13 cellular contexts compared by ENCODE assay signal in genomic region chr9:124283232-124283814, GRCh38. TPM values are rescaled to one million over a fixed set of nuclear protein-coding genes. Genes with fewer than 3 reads are reported as not detected.
DNase-seq lines count a peak whose midpoint lies in the region; ATAC-seq, FAIRE-seq and TF ChIP-seq lines count a peak whose summit lies in the region.
"Had no signal": no experiment of that assay in that cellular context is flagged by ENCODE, and none has a peak within 500 bp of the region (broad histone marks: within the 10 kb centered on the region; RNA-seq: fewer than 3 reads in every experiment).

No MANE protein-coding gene starts in this region.

- H3K4me3 ChIP-seq in Panc1 (ENCODE audit: low read depth in 2 of 2, low read length in 2 of 2) (no peak overlapping the region), endothelial cell of umbilical vein (replicated peaks in 1 of 3; ENCODE audit: insufficient read depth in 1 of 3, low read depth in 1 of 3, low read length in 3 of 3) (no peak overlapping the region), thyroid gland (replicated peaks in 1 of 3) (no peak overlapping the region)
- H3K4me3 ChIP-seq: mucosa of descending colon had no signal

- H3K36me3 ChIP-seq in Panc1 (ENCODE audit: control insufficient read depth, insufficient read depth, low read length) (no peaks in the 10 kb centered on the region), endothelial cell of umbilical vein (ENCODE audit: control insufficient read depth in 2 of 2, extremely low read depth in 1 of 2, insufficient read depth in 2 of 2, low read length in 2 of 2) (no peaks in the 10 kb centered on the region), thyroid gland (no peaks in the 10 kb centered on the region)

- no peaks in the 10 kb centered on the region for H4K20me1 ChIP-seq in endothelial cell of umbilical vein (replicated peaks; ENCODE audit: control insufficient read depth, extremely low read depth, insufficient read depth, low read length)

- intact Hi-C loops in Panc1 (cut with micrococcal nuclease; ENCODE audit: unreplicated experiment) = no loop called here
- intact Hi-C loops in endothelial cell of umbilical vein (cut with micrococcal nuclease) = no loop called here
- intact Hi-C loops in thyroid gland (cut with DNase I) = no loop called here

- no peak overlapping the region for H2AFZ ChIP-seq in endothelial cell of umbilical vein (ENCODE audit: low read depth, low read length)

- H3K4me1 Mint-ChIP-seq in nephron progenitor cell = peaks cover 53% of the 10 kb centered on the region

- no peak for TF ChIP-seq POLR2A in endothelial cell of umbilical vein (IDR thresholded peaks at IDR 0.05; ENCODE audit: low read depth, low read length)
- TF ChIP-seq POLR2A in thyroid gland (IDR thresholded peaks at IDR 0.05) = no peak

- H3K27ac ChIP-seq in Panc1 (ENCODE audit: low read length) (peak overlapping the region; percentile 94), endothelial cell of umbilical vein (ENCODE audit: insufficient read depth, low read depth, low read length) (peak overlapping the region; percentile 92), thyroid gland (peak overlapping the region in 2 of 3 donors; percentile 10 to 62)
- H3K27ac ChIP-seq: KMS-11 had no signal

- no peak for TF ChIP-seq CTCF in Panc1 (IDR thresholded peaks at IDR 0.05)
- no peak for TF ChIP-seq CTCF in endothelial cell of umbilical vein (IDR thresholded peaks at IDR 0.05; ENCODE audit: extremely low read depth in 1 of 2, insufficient read depth in 1 of 2, low read depth in 1 of 2, low read length in 2 of 2)
- TF ChIP-seq CTCF in nephron progenitor cell (IDR thresholded peaks at IDR 0.05) = no peak
- no peak for TF ChIP-seq CTCF in thyroid gland (IDR thresholded peaks at IDR 0.05)

- CTCF ChIA-PET in Panc1 (lab: Charles Lee) = no interaction called here
- CTCF ChIA-PET in endothelial cell of umbilical vein (lab: Charles Lee) = interaction anchor here (1.0 kb wide), 1 partner anchor 157 kb away, joined by 3 read pairs; no protein-coding TSS in a partner anchor

- H3K79me2 ChIP-seq in endothelial cell of umbilical vein (ENCODE audit: control insufficient read depth, insufficient read depth, low read length) = peaks cover 80% of the 10 kb centered on the region

- dilution Hi-C loops in endothelial cell of umbilical vein (cut with MboI; ENCODE audit: extremely low pct_ligation_motif_present, low sequenced_read_pairs) = no loop called here

- H3K4me2 ChIP-seq in endothelial cell of umbilical vein (ENCODE audit: insufficient read depth, low read length) = no peak overlapping the region
- H3K4me2 ChIP-seq: KMS-11 had no signal

- H3K36me3 Mint-ChIP-seq in nephron progenitor cell (ENCODE audit: low read depth) = peaks cover 10% of the 10 kb centered on the region

- peaks cover 5% of the 10 kb centered on the region for H3K9me3 Mint-ChIP-seq in nephron progenitor cell

- no peaks in the 10 kb centered on the region for H3K27me3 ChIP-seq in Panc1 (ENCODE audit: control insufficient read depth, insufficient read depth, low read length)
- no peaks in the 10 kb centered on the region for H3K27me3 ChIP-seq in endothelial cell of umbilical vein (ENCODE audit: control insufficient read depth in 2 of 2, insufficient read depth in 2 of 2, low read length in 2 of 2)
- H3K27me3 ChIP-seq in thyroid gland = no peaks in the 10 kb centered on the region

- H3K27ac Mint-ChIP-seq in nephron progenitor cell = peak overlapping the region; percentile 61

- no peak overlapping the region for H3K9ac ChIP-seq in endothelial cell of umbilical vein (replicated peaks; ENCODE audit: extremely low read depth, insufficient read depth, low read length)
- H3K9ac ChIP-seq: KMS-11 had no signal

- ATAC-seq in Panc1 = no peak

- H3K4me1 ChIP-seq in Panc1 (ENCODE audit: control insufficient read depth, insufficient read depth, low read length) = peaks cover 90% of the 10 kb centered on the region
- peaks cover 78% of the 10 kb centered on the region for H3K4me1 ChIP-seq in endothelial cell of umbilical vein (ENCODE audit: control insufficient read depth, extremely low read depth, insufficient read depth, low read length)
- H3K4me1 ChIP-seq in thyroid gland = peaks cover 20 to 65% of the 10 kb centered on the region in 2 donors

- 86 to 88% methylated on average over 15 of the region's 15 CpGs for WGBS in thyroid gland, 2 donors

- no peaks in the 10 kb centered on the region for H3K9me3 ChIP-seq in Panc1 (ENCODE audit: control insufficient read depth, insufficient read depth, low read depth, low read length)
- no peaks in the 10 kb centered on the region for H3K9me3 ChIP-seq in endothelial cell of umbilical vein (replicated peaks; ENCODE audit: control insufficient read depth, insufficient read depth, low read length)
- no peaks in the 10 kb centered on the region for H3K9me3 ChIP-seq in thyroid gland
- H3K9me3 ChIP-seq: mucosa of descending colon had no signal

- DNase-seq in Panc1 (ENCODE audit: low read depth, low spot score) = no peak
- DNase-seq in endothelial cell of umbilical vein (ENCODE audit: low read depth, low spot score) = no peak
- no peak for DNase-seq in nephron progenitor cell
- DNase-seq in thyroid gland = no peak
- DNase-seq in HuH-7.5 (ENCODE audit: low spot score) = no peak
- DNase-seq in HK-2 (ENCODE audit: unreplicated experiment) = no peak
- DNase-seq in COLO829 (ENCODE audit: low spot score) = no peak
- no peak for DNase-seq in NCI-H446 treated with DMSO at 0.1 percent for 48 hours (lab: John Stamatoyannopoulos, UW)
- DNase-seq: GOT3, NCI-H2029 treated with DMSO at 0.1 percent for 48 hours had no signal

- H3K27me3 Mint-ChIP-seq in nephron progenitor cell (ENCODE audit: low read depth, poor library complexity) = peaks cover 2% of the 10 kb centered on the region

- BruUV-seq in Panc1 (replicated peaks; lab: Mats Ljungman, UMichigan) (no TSS peak), endothelial cell of umbilical vein (replicated peaks; lab: Mats Ljungman, UMichigan) (no TSS peak)

- no peak overlapping the region for H3K4me3 Mint-ChIP-seq in nephron progenitor cell

- FAIRE-seq in endothelial cell of umbilical vein (lab: Jason Lieb, UNC) = no peak
- FAIRE-seq: D721Med had no signal

- H3K9me1 ChIP-seq in endothelial cell of umbilical vein (replicated peaks; ENCODE audit: control insufficient read depth, extremely low read depth, insufficient read depth, low read length) = no peaks in the 10 kb centered on the region

- in situ Hi-C loops in Panc1 (cut with HindIII; ENCODE audit: low pct_unique_long_range_greater_than_20kb, low sequenced_read_pairs) = no loop called here

- POLR2A ChIA-PET in Panc1 (lab: Charles Lee) = no interaction called here
- POLR2A ChIA-PET in endothelial cell of umbilical vein (lab: Charles Lee) = no interaction called here

TF ChIP-seq in endothelial cell of umbilical vein, 7 proteins besides CTCF, POLR2A, EP300 and RAD21:
- no peak for TF ChIP-seq EZH2 (IDR thresholded peaks at IDR 0.05; ENCODE audit: borderline replicate concordance, low read depth, low read length, severe bottlenecking)
- no peak for TF ChIP-seq MYC (IDR thresholded peaks at IDR 0.05; ENCODE audit: low read depth, low read length)
- TF ChIP-seq GATA2 (IDR thresholded peaks at IDR 0.05; ENCODE audit: insufficient read depth, insufficient read length, low read depth, low read length) = no peak

RNA-seq across cellular contexts. Expression of gene NEK6, which starts 25.6 kb away (rescaled TPM):
- total RNA-seq in Panc1 (2021; ENCODE audit: unreplicated experiment) (56.3 TPM), endothelial cell of umbilical vein (65.9 and 67.1 TPM in 2 replicates), thyroid gland (10 to 100 TPM; 10.7 to 12.8 (median 11.0) TPM)
- 74.0 TPM for polyA plus RNA-seq in Panc1 (2012; ENCODE audit: insufficient read length)
- 64.3 and 96.1 TPM in 2 replicates for polyA plus RNA-seq in endothelial cell of umbilical vein
- polyA plus RNA-seq in endothelial cell of umbilical vein (2011; cell fraction: cytosol; rRNA removed) = 77.1 and 88.2 TPM in 2 replicates
- polyA plus RNA-seq in endothelial cell of umbilical vein (2011; cell fraction: nucleus; rRNA removed) = 79.5 and 84.6 TPM in 2 replicates
- polyA plus RNA-seq in endothelial cell of umbilical vein (2012) = 62.6 and 78.9 TPM in 2 replicates
- polyA minus RNA-seq in endothelial cell of umbilical vein = 111 and 153 TPM in 2 replicates
- polyA minus RNA-seq in endothelial cell of umbilical vein (2011; cell fraction: cytosol; rRNA and poly(A)+ RNA removed) = 5.1 TPM
- 48.7 and 63.7 TPM in 2 replicates for polyA minus RNA-seq in endothelial cell of umbilical vein (2011; cell fraction: nucleus; rRNA and poly(A)+ RNA removed)

Comparison
In these comparisons a context has a peak if more than half of its experiments do, and no peak if none do; other contexts are left out.
1. H3K27ac ChIP-seq: peak in every context shown above with its lines; median percentile 94 in Panc1; 92 in endothelial cell of umbilical vein; 36 in thyroid gland.